ENCODE assay signal across 13 cellular contexts in the genomic region with DNA sequence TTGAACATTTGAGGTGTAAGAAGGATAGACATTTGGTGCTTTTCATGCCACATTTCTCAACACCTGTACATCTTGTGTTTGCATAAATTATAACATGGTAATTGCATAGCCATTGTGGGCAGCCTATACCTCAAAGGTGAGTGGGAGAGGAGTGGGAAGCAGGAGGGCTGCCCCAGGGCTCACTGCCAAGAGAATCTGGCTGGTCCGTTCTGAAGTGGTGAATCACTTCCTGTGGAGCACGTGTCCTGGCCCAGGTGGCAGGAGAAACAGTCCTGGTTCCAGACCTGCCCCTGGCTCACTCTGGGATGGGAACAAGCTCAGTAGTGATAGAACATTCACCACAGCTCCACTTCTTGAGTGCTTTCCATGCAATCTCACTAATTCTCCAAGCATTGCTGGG. TPM values are rescaled to one million over a fixed set of nuclear protein-coding genes. Genes with fewer than 3 reads are reported as not detected.
DNase-seq lines count a peak whose midpoint lies in the region; ATAC-seq and TF ChIP-seq lines count a peak whose summit lies in the region.
"Had no signal": no experiment of that assay in that cellular context is flagged by ENCODE, and none has a peak within 500 bp of the region (broad histone marks: within the 10 kb centered on the region; RNA-seq: fewer than 3 reads in every experiment).

No MANE protein-coding gene starts in this region.

- H3K27ac Mint-ChIP-seq in activated CD8-positive, alpha-beta T cell treated with anti-CD3 and anti-CD28 coated beads for 36 hours: no peak overlapping the region
- no peak overlapping the region for H3K27ac Mint-ChIP-seq in activated CD8-positive, alpha-beta T cell treated with anti-CD3 and anti-CD28 coated beads, Interleukin-2, amount 10 ng/mL, durations not matched to agents 7 days and 5 days
- H3K27ac Mint-ChIP-seq: stimulated activated naive B cell treated with anti-CD40 and anti-IgM and Interleukin-4, amounts not matched to agents 10 μg/mL and 1 μg/mL and 100 μg/mL, for 72 hours; T-helper 1 cell treated with Interleukin-12 subunit alpha and Interleukin-12 subunit beta and Interleukin-4 antibody, amounts not matched to agents 30 μg/mL and 1 μg/mL, for 36 hours had no signal

- no peaks in the 10 kb centered on the region for H3K9me3 ChIP-seq in mucosa of descending colon

- TF ChIP-seq CTCF in activated CD8-positive, alpha-beta T cell treated with anti-CD3 and anti-CD28 coated beads for 36 hours (IDR thresholded peaks at IDR 0.05): no peak
- no peak for TF ChIP-seq CTCF in mucosa of descending colon (IDR thresholded peaks at IDR 0.05)

- H3K27me3 Mint-ChIP-seq in activated CD8-positive, alpha-beta T cell treated with anti-CD3 and anti-CD28 coated beads for 36 hours: peaks cover 10% of the 10 kb centered on the region
- peaks cover 21% of the 10 kb centered on the region for H3K27me3 Mint-ChIP-seq in activated CD8-positive, alpha-beta T cell treated with anti-CD3 and anti-CD28 coated beads, Interleukin-2, amount 10 ng/mL, durations not matched to agents 7 days and 5 days (ENCODE audit: low read depth)

- no peak overlapping the region for H3K4me3 Mint-ChIP-seq in activated CD8-positive, alpha-beta T cell treated with anti-CD3 and anti-CD28 coated beads for 36 hours
- H3K4me3 Mint-ChIP-seq in activated CD8-positive, alpha-beta T cell treated with anti-CD3 and anti-CD28 coated beads, Interleukin-2, amount 10 ng/mL, durations not matched to agents 7 days and 5 days: no peak overlapping the region
- H3K4me3 Mint-ChIP-seq: stimulated activated naive B cell treated with anti-CD40 and anti-IgM and Interleukin-4, amounts not matched to agents 10 μg/mL and 1 μg/mL and 100 μg/mL, for 72 hours; T-helper 1 cell treated with Interleukin-12 subunit alpha and Interleukin-12 subunit beta and Interleukin-4 antibody, amounts not matched to agents 30 μg/mL and 1 μg/mL, for 36 hours had no signal

- H3K9me3 Mint-ChIP-seq in activated CD8-positive, alpha-beta T cell treated with anti-CD3 and anti-CD28 coated beads for 36 hours: no peaks in the 10 kb centered on the region
- no peaks in the 10 kb centered on the region for H3K9me3 Mint-ChIP-seq in activated CD8-positive, alpha-beta T cell treated with anti-CD3 and anti-CD28 coated beads, Interleukin-2, amount 10 ng/mL, durations not matched to agents 7 days and 5 days (ENCODE audit: insufficient read depth)
- H3K9me3 Mint-ChIP-seq: stimulated activated naive B cell treated with anti-CD40 and anti-IgM and Interleukin-4, amounts not matched to agents 10 μg/mL and 1 μg/mL and 100 μg/mL, for 72 hours; T-helper 1 cell treated with Interleukin-12 subunit alpha and Interleukin-12 subunit beta and Interleukin-4 antibody, amounts not matched to agents 30 μg/mL and 1 μg/mL, for 36 hours had no signal

- no peak overlapping the region for H3K4me3 ChIP-seq in mucosa of descending colon

- no peaks in the 10 kb centered on the region for H3K36me3 Mint-ChIP-seq in activated CD8-positive, alpha-beta T cell treated with anti-CD3 and anti-CD28 coated beads for 36 hours (ENCODE audit: low read depth)
- no peaks in the 10 kb centered on the region for H3K36me3 Mint-ChIP-seq in activated CD8-positive, alpha-beta T cell treated with anti-CD3 and anti-CD28 coated beads, Interleukin-2, amount 10 ng/mL, durations not matched to agents 7 days and 5 days (ENCODE audit: low read depth)
- H3K36me3 Mint-ChIP-seq: stimulated activated naive B cell treated with anti-CD40 and anti-IgM and Interleukin-4, amounts not matched to agents 10 μg/mL and 1 μg/mL and 100 μg/mL, for 72 hours had no signal

- POLR2A ChIA-PET in activated CD8-positive, alpha-beta T cell treated with anti-CD3 and anti-CD28 coated beads for 36 hours (lab: Charles Lee): interaction anchor here (1.1 to 1.4 kb wide), 2 partner anchors 9 to 243 kb away, joined by 4 read pairs; no protein-coding TSS in a partner anchor
- POLR2A ChIA-PET in activated CD8-positive, alpha-beta T cell treated with anti-CD3 and anti-CD28 coated beads, Interleukin-2, amount 10 ng/mL, durations not matched to agents 7 days and 5 days (lab: Charles Lee): no interaction called here

- intact Hi-C loops in activated CD8-positive, alpha-beta T cell treated with anti-CD3 and anti-CD28 coated beads for 36 hours (cut with micrococcal nuclease): loop anchor here (5.0 kb wide), 1 partner anchor 243 kb away; no protein-coding TSS in a partner anchor
- intact Hi-C loops in mucosa of descending colon (cut with DNase I, micrococcal nuclease): loop anchor here (5.0 to 10.0 kb wide), 2 partner anchors 170 to 243 kb away; no protein-coding TSS in a partner anchor

- H3K4me1 ChIP-seq in mucosa of descending colon (ENCODE audit: low read depth): no peaks in the 10 kb centered on the region

- peak; percentile 34 for ATAC-seq in activated CD8-positive, alpha-beta T cell treated with anti-CD3 and anti-CD28 coated beads for 36 hours
- no peak for ATAC-seq in activated CD8-positive, alpha-beta T cell treated with anti-CD3 and anti-CD28 coated beads, Interleukin-2, amount 10 ng/mL, durations not matched to agents 7 days and 5 days
- ATAC-seq in mucosa of descending colon (peak; percentile 40), GM18873 (IDR thresholded peaks at IDR 0.05; ENCODE audit: low FRiP score, unreplicated experiment) (no peak)
- ATAC-seq: stimulated activated naive B cell treated with anti-CD40 and anti-IgM and Interleukin-4, amounts not matched to agents 10 μg/mL and 1 μg/mL and 100 μg/mL, for 72 hours had no signal

- peaks cover 6% of the 10 kb centered on the region for H3K4me1 Mint-ChIP-seq in activated CD8-positive, alpha-beta T cell treated with anti-CD3 and anti-CD28 coated beads for 36 hours (ENCODE audit: low read depth)
- H3K4me1 Mint-ChIP-seq in activated CD8-positive, alpha-beta T cell treated with anti-CD3 and anti-CD28 coated beads, Interleukin-2, amount 10 ng/mL, durations not matched to agents 7 days and 5 days (ENCODE audit: low read depth): peaks cover 4% of the 10 kb centered on the region
- H3K4me1 Mint-ChIP-seq: stimulated activated naive B cell treated with anti-CD40 and anti-IgM and Interleukin-4, amounts not matched to agents 10 μg/mL and 1 μg/mL and 100 μg/mL, for 72 hours had no signal

- no peaks in the 10 kb centered on the region for H3K36me3 ChIP-seq in mucosa of descending colon (ENCODE audit: low read depth)

- CTCF ChIA-PET in activated CD8-positive, alpha-beta T cell treated with anti-CD3 and anti-CD28 coated beads for 36 hours (lab: Charles Lee): interaction anchor here (1.0 to 7.0 kb wide), 5 partner anchors 9 to 241 kb away, joined by 3 to 166 read pairs (median 4); a partner anchor contains a TSS
- CTCF ChIA-PET in activated CD8-positive, alpha-beta T cell treated with anti-CD3 and anti-CD28 coated beads, Interleukin-2, amount 10 ng/mL, durations not matched to agents 7 days and 5 days (lab: Charles Lee): interaction anchor here (2.0 to 5.8 kb wide), 3 partner anchors 11 to 242 kb away, joined by 5 to 193 read pairs (median 13); a partner anchor contains a TSS

- DNase-seq in activated CD8-positive, alpha-beta T cell treated with anti-CD3 and anti-CD28 coated beads for 36 hours: peak; percentile 25
- DNase-seq in activated CD8-positive, alpha-beta T cell treated with anti-CD3 and anti-CD28 coated beads, Interleukin-2, amount 10 ng/mL, durations not matched to agents 7 days and 5 days: no peak
- peak; percentile 87 for DNase-seq in HT1080 (ENCODE audit: low read depth)
- DNase-seq in SW480 (ENCODE audit: low spot score): peak; percentile 68
- DNase-seq in mucosa of descending colon: no peak
- DNase-seq in NCI-H1694 treated with DMSO at 0.1 percent for 48 hours (lab: John Stamatoyannopoulos, UW): no peak
- no peak for DNase-seq in inferior parietal cortex (ENCODE audit: extremely low spot score)
- DNase-seq: left ventricle myocardium superior; NCI-H526 treated with DMSO at 0.1 percent for 48 hours; nucleus accumbens; stimulated activated naive B cell treated with anti-CD40 and anti-IgM and Interleukin-4, amounts not matched to agents 10 μg/mL and 1 μg/mL and 100 μg/mL, for 72 hours had no signal

RNA-seq across cellular contexts. Expression of a gene that starts 11.6 kb away (rescaled TPM):
- not detected for total RNA-seq in activated CD8-positive, alpha-beta T cell treated with anti-CD3 and anti-CD28 coated beads for 36 hours
- total RNA-seq in activated CD8-positive, alpha-beta T cell treated with anti-CD3 and anti-CD28 coated beads, Interleukin-2, amount 10 ng/mL, durations not matched to agents 7 days and 5 days: not detected
- total RNA-seq in HT1080 (2014; rRNA removed; shearing (Covaris generic)): 1.1 and 2.2 TPM in 2 replicates
- polyA plus RNA-seq in HT1080 (2015; cell fraction: cytosol; rRNA removed): 0.29 and 0.35 TPM in 2 replicates
- polyA plus RNA-seq in HT1080 (2015; cell fraction: nucleus; rRNA removed): 1.2 and 1.8 TPM in 2 replicates
- 10 to 100 TPM in 1 of 3 donors, 1 to 10 TPM in 2; 1.4 to 29.6 (median 5.0) TPM for total RNA-seq in mucosa of descending colon

RNA-seq across cellular contexts. Expression of a gene that starts 34.2 kb away (rescaled TPM):
- total RNA-seq in activated CD8-positive, alpha-beta T cell treated with anti-CD3 and anti-CD28 coated beads for 36 hours: under 1 TPM; 0.18 TPM
- not detected for total RNA-seq in activated CD8-positive, alpha-beta T cell treated with anti-CD3 and anti-CD28 coated beads, Interleukin-2, amount 10 ng/mL, durations not matched to agents 7 days and 5 days
- total RNA-seq in HT1080 (2014; rRNA removed; shearing (Covaris generic)): 0.37 and 1.8 TPM in 2 replicates
- 1.0 and 1.2 TPM in 2 replicates for polyA plus RNA-seq in HT1080 (2015; cell fraction: cytosol; rRNA removed)
- 2.3 and 2.8 TPM in 2 replicates for polyA plus RNA-seq in HT1080 (2015; cell fraction: nucleus; rRNA removed)
- 10 to 100 TPM; 11.8 to 17.4 (median 14.3) TPM for total RNA-seq in mucosa of descending colon

Comparison
In these comparisons a context has a peak if more than half of its experiments do, and no peak if none do; other contexts are left out.
1. ATAC-seq: peak in activated CD8-positive, alpha-beta T cell treated with anti-CD3 and anti-CD28 coated beads for 36 hours (single experiment) and mucosa of descending colon (single experiment); none in activated CD8-positive, alpha-beta T cell treated with anti-CD3 and anti-CD28 coated beads, Interleukin-2, amount 10 ng/mL, durations not matched to agents 7 days and 5 days (single experiment) and GM18873 (single experiment).
2. DNase-seq: peak in activated CD8-positive, alpha-beta T cell treated with anti-CD3 and anti-CD28 coated beads for 36 hours (single experiment), HT1080 (single experiment) and SW480 (single experiment); none in activated CD8-positive, alpha-beta T cell treated with anti-CD3 and anti-CD28 coated beads, Interleukin-2, amount 10 ng/mL, durations not matched to agents 7 days and 5 days (single experiment), mucosa of descending colon (0 of 3), NCI-H1694 treated with DMSO at 0.1 percent for 48 hours (single experiment) and inferior parietal cortex (single experiment).